Comparison of ENCODE assay signal across 16 cellular contexts in genomic region chr4:21413807-21414370, GRCh38.
"Had no signal": no experiment of that assay in that cellular context is flagged by ENCODE, and none has a peak within 500 bp of the region (broad histone marks: within the 10 kb centered on the region; RNA-seq: fewer than 3 reads in every experiment).

No MANE protein-coding gene starts in this region.

- H3K9me3 ChIP-seq: esophagus muscularis mucosa, prostate gland, upper lobe of right lung had no signal

- DNase-seq: activated CD4-positive, alpha-beta T cell treated with anti-CD3 and anti-CD28 coated beads for 36 hours; activated CD8-positive, alpha-beta memory T cell treated with anti-CD3 and anti-CD28 coated beads, Interleukin-2, amount 50 U/mL, for 4 hours; activated CD8-positive, alpha-beta T cell treated with anti-CD3 and anti-CD28 coated beads for 36 hours; activated naive CD8-positive, alpha-beta T cell treated with anti-CD3 and anti-CD28 coated beads, Interleukin-2, amount 10 ng/mL, durations not matched to agents 7 days and 5 days; activated T-cell treated with anti-CD3 and anti-CD28 coated beads, Interleukin-2, amount 50 U/mL, for 72 hours; anterior cingulate cortex; immature natural killer cell; left cardiac atrium; stimulated activated CD4-positive, alpha-beta T cell treated with anti-CD3 and anti-CD28 coated beads, Interleukin-2, amount 100 ng/mL, for 24 hours; stimulated activated naive CD4-positive, alpha-beta T cell; T1000; upper lobe of right lung; WERI-Rb-1 had no signal

- H3K27me3 ChIP-seq: esophagus muscularis mucosa, upper lobe of right lung had no signal

- H3K27ac ChIP-seq: esophagus muscularis mucosa, prostate gland, upper lobe of right lung, WERI-Rb-1 had no signal

- ATAC-seq: activated CD4-positive, alpha-beta T cell treated with anti-CD3 and anti-CD28 coated beads for 36 hours; activated CD8-positive, alpha-beta T cell treated with anti-CD3 and anti-CD28 coated beads for 36 hours; activated T-cell treated with anti-CD3 and anti-CD28 coated beads, Interleukin-2, amount 50 U/mL, for 72 hours; left cardiac atrium; sciatic nerve; upper lobe of right lung had no signal

- H3K4me3 ChIP-seq: esophagus muscularis mucosa, prostate gland, upper lobe of right lung had no signal

- H3K36me3 ChIP-seq: esophagus muscularis mucosa, prostate gland, upper lobe of right lung, WERI-Rb-1 had no signal

- H3K4me1 ChIP-seq: esophagus muscularis mucosa, prostate gland, upper lobe of right lung had no signal
